Comparison of ENCODE assay signal across 18 cellular contexts in genomic region chr6:105398859-105399258, GRCh38. TPM values are rescaled to one million over a fixed set of nuclear protein-coding genes. Genes with fewer than 3 reads are reported as not detected.
DNase-seq lines count a peak whose midpoint lies in the region; ATAC-seq and TF ChIP-seq lines count a peak whose summit lies in the region.
"Had no signal": no experiment of that assay in that cellular context is flagged by ENCODE, and none has a peak within 500 bp of the region (broad histone marks: within the 10 kb centered on the region; RNA-seq: fewer than 3 reads in every experiment).

No MANE protein-coding gene starts in this region.

- no peak overlapping the region for H2BK120ac ChIP-seq in trophoblast cell (ENCODE audit: insufficient read depth, low read length, poor library complexity)

- H2BK12ac ChIP-seq in trophoblast cell (ENCODE audit: low read length) = no peak overlapping the region

- intact Hi-C loops in CD4-positive, alpha-beta T cell (cut with DNase I, micrococcal nuclease) = loop anchor here in 1 of 2 experiments (2.0 kb wide), 1 partner anchor 536 kb away; no protein-coding TSS in a partner anchor

- H3K79me2 ChIP-seq in GM23338 (replicated peaks; ENCODE audit: insufficient read depth) (peaks cover 55% of the 10 kb centered on the region), trophoblast cell (ENCODE audit: control insufficient read depth, insufficient read depth, low read length, poor library complexity) (peaks cover 13% of the 10 kb centered on the region)

- H4K91ac ChIP-seq in trophoblast cell (ENCODE audit: low read depth, low read length) = no peak overlapping the region

- no peaks in the 10 kb centered on the region for H3K9me3 Mint-ChIP-seq in CD4-positive, alpha-beta T cell
- no peaks in the 10 kb centered on the region for H3K9me3 Mint-ChIP-seq in GM23338
- no peaks in the 10 kb centered on the region for H3K9me3 Mint-ChIP-seq in effector memory CD8-positive, alpha-beta T cell
- H3K9me3 Mint-ChIP-seq: IgD-negative memory B cell had no signal

- ATAC-seq in CD4-positive, alpha-beta T cell (ENCODE audit: poor library complexity) = no peak
- ATAC-seq in GM23338 (no peak), SK-N-SH treated with all-trans-retinoic acid at 6 μM for 48 hours (no peak), gastroesophageal sphincter (no peak)
- ATAC-seq in effector memory CD8-positive, alpha-beta T cell (replicated peaks) = no peak
- ATAC-seq: Right ventricle myocardium inferior had no signal

- H3K4me2 ChIP-seq in GM23338 (peak overlapping the region; percentile 39; the same call in 1 of the 2 replicates), trophoblast cell (ENCODE audit: low read length) (no peak overlapping the region)

- H3K4me3 Mint-ChIP-seq in CD4-positive, alpha-beta T cell = peak overlapping the region; percentile 61
- H3K4me3 Mint-ChIP-seq in GM23338 = no peak overlapping the region
- peak overlapping the region; percentile 62 to 64 for H3K4me3 Mint-ChIP-seq in effector memory CD8-positive, alpha-beta T cell

- peaks cover 9% of the 10 kb centered on the region for H3K79me1 ChIP-seq in trophoblast cell (ENCODE audit: low read length)

- TF ChIP-seq CTCF in CD4-positive, alpha-beta T cell (IDR thresholded peaks at IDR 0.05) = no peak
- TF ChIP-seq CTCF in GM23338 (conservative IDR thresholded peaks at IDR 0.05; ENCODE audit: low read depth in 2 of 2) (no peak), gastroesophageal sphincter (IDR thresholded peaks at IDR 0.05) (no peak)

- peak overlapping the region; percentile 50 for H3K27ac Mint-ChIP-seq in CD4-positive, alpha-beta T cell
- H3K27ac Mint-ChIP-seq in GM23338 = no peak overlapping the region
- peak overlapping the region in 1 of 2 donors; percentile 10 for H3K27ac Mint-ChIP-seq in effector memory CD8-positive, alpha-beta T cell
- H3K27ac Mint-ChIP-seq: IgD-negative memory B cell had no signal

- 0 out of 2 replicates have a peak, but pooled peaks cover under 1% of the 10 kb centered on the region for H3F3A ChIP-seq in GM23338 (replicated peaks; ENCODE audit: low read depth)

- H3K18ac ChIP-seq in trophoblast cell (ENCODE audit: low read length) = no peak overlapping the region

- CTCF ChIA-PET in CD4-positive, alpha-beta T cell (lab: Charles Lee) = interaction anchor here (0.7 kb wide), 1 partner anchor 829 kb away, joined by 3 read pairs; no protein-coding TSS in a partner anchor

- peaks cover 24% of the 10 kb centered on the region for H3K36me3 Mint-ChIP-seq in CD4-positive, alpha-beta T cell (ENCODE audit: low read depth)
- peaks cover 21% of the 10 kb centered on the region for H3K36me3 Mint-ChIP-seq in GM23338 (ENCODE audit: low read depth)
- H3K36me3 Mint-ChIP-seq in effector memory CD8-positive, alpha-beta T cell (ENCODE audit: insufficient read depth) = peaks cover 15% of the 10 kb centered on the region

- H3K4me1 Mint-ChIP-seq in CD4-positive, alpha-beta T cell (ENCODE audit: low read depth) = peaks cover 54% of the 10 kb centered on the region
- peaks cover 48% of the 10 kb centered on the region for H3K4me1 Mint-ChIP-seq in GM23338
- peaks cover 48 to 61% of the 10 kb centered on the region in 2 donors for H3K4me1 Mint-ChIP-seq in effector memory CD8-positive, alpha-beta T cell (ENCODE audit: low read depth in 2 of 2)

- no peak overlapping the region for H4K12ac ChIP-seq in trophoblast cell (ENCODE audit: low read depth, low read length)

- no peaks in the 10 kb centered on the region for H3K9me2 ChIP-seq in GM23338 (ENCODE audit: insufficient read depth)

- H3K27ac ChIP-seq in CD4-positive, alpha-beta T cell (ENCODE audit: low read depth, low read length) = no peak overlapping the region
- H3K27ac ChIP-seq in GM23338 (ENCODE audit: low read depth) (no peak overlapping the region), trophoblast cell (ENCODE audit: low read depth, low read length) (no peak overlapping the region), gastroesophageal sphincter (no peak overlapping the region)
- H3K27ac ChIP-seq: BLaER1, GM23248, SK-N-MC had no signal

- H3K4me3 ChIP-seq in GM23338 = no peak overlapping the region
- no peak overlapping the region for H3K4me3 ChIP-seq in trophoblast cell (ENCODE audit: low read depth, low read length)
- H3K4me3 ChIP-seq in gastroesophageal sphincter = no peak overlapping the region
- H3K4me3 ChIP-seq: BLaER1, GM23248, SK-N-MC had no signal

- no peak overlapping the region for H2AFZ ChIP-seq in GM23338
- no peak overlapping the region for H2AFZ ChIP-seq in trophoblast cell (ENCODE audit: insufficient read depth, low read length, poor library complexity)
- H2AFZ ChIP-seq: GM23248 had no signal

- H3K27me3 Mint-ChIP-seq in CD4-positive, alpha-beta T cell = no peaks in the 10 kb centered on the region
- H3K27me3 Mint-ChIP-seq in GM23338 (ENCODE audit: insufficient read depth, low read depth, poor library complexity) = peaks cover 10% of the 10 kb centered on the region
- H3K27me3 Mint-ChIP-seq in effector memory CD8-positive, alpha-beta T cell = no peaks in the 10 kb centered on the region
- H3K27me3 Mint-ChIP-seq: IgD-negative memory B cell had no signal

- POLR2A ChIA-PET in CD4-positive, alpha-beta T cell (lab: Charles Lee) = no interaction called here

- H3K36me3 ChIP-seq in GM23338 (ENCODE audit: insufficient read depth) = no peaks in the 10 kb centered on the region
- peaks cover 2 to 5% of the 10 kb centered on the region in 2 experiments for H3K36me3 ChIP-seq in trophoblast cell (ENCODE audit: control insufficient read depth in 1 of 2, insufficient read depth in 2 of 2, low read length in 2 of 2)
- H3K36me3 ChIP-seq in gastroesophageal sphincter = peaks cover 3 to 29% of the 10 kb centered on the region in 2 donors

- no peak for TF ChIP-seq POLR2A in gastroesophageal sphincter (IDR thresholded peaks at IDR 0.05)

- H3K4ac ChIP-seq in trophoblast cell (ENCODE audit: low read depth, low read length) = peak overlapping the region; percentile 27

- no peak overlapping the region for H3K14ac ChIP-seq in trophoblast cell (ENCODE audit: low read length)

- no peak for DNase-seq in CD4-positive, alpha-beta T cell
- no peak for DNase-seq in GM23338 (ENCODE audit: low spot score)
- DNase-seq in effector memory CD8-positive, alpha-beta T cell = no peak
- DNase-seq in trophoblast cell = no peak
- no peak for DNase-seq in NCI-H1694 (lab: John Stamatoyannopoulos, UW)
- DNase-seq in epidermal melanocyte (ENCODE audit: insufficient read length, low spot score) = no peak
- DNase-seq: DMS 273 treated with DMSO at 0.1 percent for 48 hours, GM23248, NCI-H1092 treated with DMSO at 0.1 percent for 48 hours, NCI-H2081, NCI-H510A treated with DMSO at 0.1 percent for 48 hours, NCI-H774 had no signal

- no peak overlapping the region for H2AK5ac ChIP-seq in trophoblast cell (ENCODE audit: low read length)

- no peak overlapping the region for H2BK5ac ChIP-seq in trophoblast cell (ENCODE audit: low read depth, low read length, poor library complexity)

- no peak overlapping the region for H3K23ac ChIP-seq in trophoblast cell (ENCODE audit: low read length)

- WGBS in trophoblast cell (ENCODE audit: extremely low coverage, insufficient coverage, insufficient read length) = no CpG with 5 or more reads among the region's 5 CpGs
- WGBS in gastroesophageal sphincter (ENCODE audit: low coverage in 1 of 2), 2 donors = 88 to 100% methylated on average over 1 to 4 of the region's 5 CpGs

- no peak for TF ChIP-seq EP300 in gastroesophageal sphincter (IDR thresholded peaks at IDR 0.05)

- no peaks in the 10 kb centered on the region for H3K9me3 ChIP-seq in CD4-positive, alpha-beta T cell (ENCODE audit: control insufficient read depth, low read length)
- H3K9me3 ChIP-seq in trophoblast cell (ENCODE audit: insufficient read depth, low read depth, low read length) (no peaks in the 10 kb centered on the region), gastroesophageal sphincter (no peaks in the 10 kb centered on the region)
- H3K9me3 ChIP-seq: BLaER1 had no signal

- peaks cover 19% of the 10 kb centered on the region for H4K20me1 ChIP-seq in GM23338 (replicated peaks; ENCODE audit: insufficient read depth)

- peaks cover 39% of the 10 kb centered on the region for H3K4me1 ChIP-seq in GM23338 (ENCODE audit: insufficient read depth)
- H3K4me1 ChIP-seq in trophoblast cell (ENCODE audit: control insufficient read depth in 1 of 2, insufficient read depth in 2 of 2, low read length in 2 of 2) = peaks cover 0 to 13% of the 10 kb centered on the region in 2 experiments
- H3K4me1 ChIP-seq in gastroesophageal sphincter = peaks cover 0 to 43% (median 8%) of the 10 kb centered on the region in 3 donors

- no peaks in the 10 kb centered on the region for H3K27me3 ChIP-seq in CD4-positive, alpha-beta T cell (ENCODE audit: control insufficient read depth, insufficient read depth, low read length)
- H3K27me3 ChIP-seq in GM23338 (ENCODE audit: insufficient read depth) = no peaks in the 10 kb centered on the region
- H3K27me3 ChIP-seq in trophoblast cell (ENCODE audit: insufficient read depth, low read length) = no peaks in the 10 kb centered on the region
- H3K27me3 ChIP-seq in gastroesophageal sphincter = no peaks in the 10 kb centered on the region
- H3K27me3 ChIP-seq: BLaER1 had no signal

- H3K9ac ChIP-seq in trophoblast cell (ENCODE audit: low read length) = no peak overlapping the region
- H3K9ac ChIP-seq: BLaER1, GM23248 had no signal

- no peak overlapping the region for H4K8ac ChIP-seq in trophoblast cell (ENCODE audit: low read depth, low read length)

TF ChIP-seq in GM23338, 12 proteins besides CTCF, POLR2A, EP300 and RAD21 (continues in another document):
- no peak for TF ChIP-seq EZH2 (IDR thresholded peaks at IDR 0.05; ENCODE audit: low read depth, unreplicated experiment)

TF ChIP-seq in SK-N-SH treated with all-trans-retinoic acid at 6 μM for 48 hours, 23 proteins besides CTCF, POLR2A, EP300 and RAD21 (continues in another document):
- TF ChIP-seq POU6F1 (CRISPR knock-in tag; IDR thresholded peaks at IDR 0.05; ENCODE audit: borderline replicate concordance, low read depth) = no peak
- no peak for TF ChIP-seq OSR1 (CRISPR knock-in tag; IDR thresholded peaks at IDR 0.05)
- no peak for TF ChIP-seq ZFP30 (CRISPR knock-in tag; IDR thresholded peaks at IDR 0.05)

RNA-seq across cellular contexts. Expression of gene PREP, which starts 4.0 kb away (rescaled TPM):
- total RNA-seq in CD4-positive, alpha-beta T cell = 10 to 100 TPM; 14.9 to 15.6 TPM
- 51.0 and 52.7 TPM in 2 replicates for total RNA-seq in GM23338 (2014; rRNA removed; shearing (Covaris generic))
- polyA plus RNA-seq in GM23338 (2016; fragmentation: Nextera tagmentation; extraction: Ambion mirVana) = 28.3 and 28.5 TPM in 2 replicates
- 45.1 and 45.2 TPM in 2 replicates for polyA plus RNA-seq in trophoblast cell (2013)
- total RNA-seq in gastroesophageal sphincter = 10 to 100 TPM; 13.9 to 19.8 (median 17.4) TPM
